23 cellular contexts compared by ENCODE assay signal in genomic region chr14:65808390-65808789, GRCh38.
"Had no signal": no experiment of that assay in that cellular context is flagged by ENCODE, and none has a peak within 500 bp of the region (broad histone marks: within the 10 kb centered on the region; RNA-seq: fewer than 3 reads in every experiment).

No MANE protein-coding gene starts in this region.

- H3K4me1 ChIP-seq: left ventricle myocardium inferior, right atrium auricular region, right lobe of liver, tibial nerve had no signal

- H3K27ac Mint-ChIP-seq: mesothelial cell of epicardium; naive B cell; natural killer cell; nephron progenitor cell; progenitor cell of endocrine pancreas; stimulated activated memory B cell treated with anti-CD40 and anti-IgM and Interleukin-4, amounts not matched to agents 10 μg/mL and 1 μg/mL and 100 μg/mL, for 72 hours; stimulated activated naive CD8-positive, alpha-beta T cell treated with anti-CD3 and anti-CD28 coated beads, Interleukin-15, amount 100 ng/mL, for 72 hours; type B pancreatic cell had no signal

- ATAC-seq: natural killer cell; right lobe of liver; stimulated activated memory B cell treated with anti-CD40 and anti-IgM and Interleukin-4, amounts not matched to agents 10 μg/mL and 1 μg/mL and 100 μg/mL, for 72 hours had no signal

- H3K4me1 Mint-ChIP-seq: mesothelial cell of epicardium; naive B cell; natural killer cell; stimulated activated memory B cell treated with anti-CD40 and anti-IgM and Interleukin-4, amounts not matched to agents 10 μg/mL and 1 μg/mL and 100 μg/mL, for 72 hours; stimulated activated naive CD8-positive, alpha-beta T cell treated with anti-CD3 and anti-CD28 coated beads, Interleukin-15, amount 100 ng/mL, for 72 hours had no signal

- H3K4me3 ChIP-seq: left ventricle myocardium inferior, lung, ovary, right atrium auricular region, right lobe of liver, smooth muscle cell, tibial nerve had no signal

- H3K9me3 Mint-ChIP-seq: mesothelial cell of epicardium; natural killer cell; nephron progenitor cell; stimulated activated naive CD8-positive, alpha-beta T cell treated with anti-CD3 and anti-CD28 coated beads, Interleukin-15, amount 100 ng/mL, for 72 hours; type B pancreatic cell had no signal

- H3K36me3 ChIP-seq: left ventricle myocardium inferior, ovary, right atrium auricular region, right lobe of liver, tibial nerve had no signal

- H3K9me3 ChIP-seq: ovary, right lobe of liver had no signal

- H3K27me3 ChIP-seq: ovary, right atrium auricular region, right lobe of liver, tibial nerve had no signal

- DNase-seq: islet precursor cell; left ventricle myocardium inferior; mesendoderm; naive B cell; natural killer cell; nephron progenitor cell; ovary; right lobe of liver; stimulated activated CD4-positive, alpha-beta T cell treated with anti-CD3 and anti-CD28 coated beads, Interleukin-1b, Interleukin-23, amount 100 ng/mL, for 48 hours; stimulated activated CD4-positive, alpha-beta T cell treated with anti-CD3 and anti-CD28 coated beads, Interleukin-2, amount 100 ng/mL, for 48 hours; stimulated activated CD4-positive, alpha-beta T cell treated with anti-CD3 and anti-CD28 coated beads, Interleukin-4, amount 100 ng/mL, for 4 hours; stimulated activated CD8-positive, alpha-beta memory T cell treated with anti-CD3 and anti-CD28 coated beads, Interleukin-4, amount 100 ng/mL, for 48 hours; stimulated activated naive CD4-positive, alpha-beta T cell treated with Interleukin-2 at 50 U/mL for 16 hours; substantia nigra had no signal

- H3K36me3 Mint-ChIP-seq: mesothelial cell of epicardium; naive B cell; natural killer cell; stimulated activated memory B cell treated with anti-CD40 and anti-IgM and Interleukin-4, amounts not matched to agents 10 μg/mL and 1 μg/mL and 100 μg/mL, for 72 hours; type B pancreatic cell had no signal

- H3K27ac ChIP-seq: left ventricle myocardium inferior, ovary, right atrium auricular region, right lobe of liver, tibial nerve had no signal

- H3K27me3 Mint-ChIP-seq: naive B cell; stimulated activated memory B cell treated with anti-CD40 and anti-IgM and Interleukin-4, amounts not matched to agents 10 μg/mL and 1 μg/mL and 100 μg/mL, for 72 hours; stimulated activated naive CD8-positive, alpha-beta T cell treated with anti-CD3 and anti-CD28 coated beads, Interleukin-15, amount 100 ng/mL, for 72 hours had no signal

- H3K4me2 ChIP-seq: smooth muscle cell had no signal

- H3K4me3 Mint-ChIP-seq: mesothelial cell of epicardium; naive B cell; natural killer cell; nephron progenitor cell; stimulated activated memory B cell treated with anti-CD40 and anti-IgM and Interleukin-4, amounts not matched to agents 10 μg/mL and 1 μg/mL and 100 μg/mL, for 72 hours; stimulated activated naive CD8-positive, alpha-beta T cell treated with anti-CD3 and anti-CD28 coated beads, Interleukin-15, amount 100 ng/mL, for 72 hours; type B pancreatic cell had no signal
